14 cellular contexts compared by ENCODE assay signal in the genomic region with DNA sequence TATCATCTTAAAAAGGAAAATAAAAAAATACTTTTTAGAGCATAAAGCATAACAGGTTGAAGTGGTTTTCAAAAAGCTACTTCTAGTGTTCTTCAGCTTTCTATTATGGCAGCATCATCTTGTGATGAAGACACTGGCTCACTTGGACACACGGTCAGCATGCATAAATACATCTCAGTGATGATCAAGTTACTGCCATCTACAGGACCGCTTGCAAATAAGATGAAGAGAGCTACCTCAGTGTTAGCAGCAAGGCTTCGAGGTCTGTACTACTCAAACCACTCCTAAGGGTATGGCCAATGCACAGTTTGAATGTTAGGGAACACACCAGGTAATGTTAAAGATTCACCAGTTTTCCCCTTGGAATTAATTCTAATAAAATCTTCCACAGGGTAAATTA. TPM values are rescaled to one million over a fixed set of nuclear protein-coding genes. Genes with fewer than 3 reads are reported as not detected.
DNase-seq lines count a peak whose midpoint lies in the region; ATAC-seq and TF ChIP-seq lines count a peak whose summit lies in the region.
"Had no signal": no experiment of that assay in that cellular context is flagged by ENCODE, and none has a peak within 500 bp of the region (broad histone marks: within the 10 kb centered on the region; RNA-seq: fewer than 3 reads in every experiment).

No MANE protein-coding gene starts in this region.

- peaks cover 1 to 4% (median 3%) of the 10 kb centered on the region in 3 experiments; a peak in 4 of 7 replicates for H3K36me3 Mint-ChIP-seq in H9 (ENCODE audit: insufficient read depth in 1 of 3, low read depth in 3 of 3)
- H3K36me3 Mint-ChIP-seq in activated T-helper 1 cell treated with anti-CD3 and anti-CD28 coated beads, Interleukin-12 subunit alpha, Interleukin-12 subunit beta, Interleukin-2, Interleukin-4 antibody, amounts not matched to agents 30 ng/mL and 10 ng/mL and 1 ng/mL, durations not matched to agents 14 hours and 24 hours and 36 hours (ENCODE audit: low read depth) = peaks cover 7% of the 10 kb centered on the region

- H2AK5ac ChIP-seq in H9 (ENCODE audit: insufficient read length, low read length) = no peak overlapping the region

- H3K9me2 ChIP-seq in PC-3 (replicated peaks; ENCODE audit: low read length) = no peaks in the 10 kb centered on the region

- intact Hi-C loops in PC-3 (cut with micrococcal nuclease) = no loop called here
- intact Hi-C loops in activated T-helper 1 cell treated with anti-CD3 and anti-CD28 coated beads, Interleukin-12 subunit alpha, Interleukin-12 subunit beta, Interleukin-2, Interleukin-4 antibody, amounts not matched to agents 30 ng/mL and 10 ng/mL and 1 ng/mL, durations not matched to agents 14 hours and 24 hours and 36 hours (cut with micrococcal nuclease) = no loop called here

- no peaks in the 10 kb centered on the region for H3K79me1 ChIP-seq in H9 (ENCODE audit: insufficient read depth, low read depth, low read length, poor library complexity, severe bottlenecking)

- H2AFZ ChIP-seq in H9 (ENCODE audit: low read length) = no peak overlapping the region
- no peak overlapping the region for H2AFZ ChIP-seq in PC-3 (ENCODE audit: low read length)

- no peak overlapping the region for H3K56ac ChIP-seq in H9 (ENCODE audit: insufficient read length, low read depth, low read length)

- H3K18ac ChIP-seq in H9 (ENCODE audit: insufficient read length, low read depth, low read length) = no peak overlapping the region

- no peak overlapping the region for H4K91ac ChIP-seq in H9 (ENCODE audit: insufficient read length, low read depth, low read length)

- no peak overlapping the region for H2BK120ac ChIP-seq in H9 (ENCODE audit: low read depth, low read length, poor library complexity, severe bottlenecking)

- no peak overlapping the region for H4K5ac ChIP-seq in H9 (ENCODE audit: insufficient read length, low read depth, low read length)

- H4K20me1 ChIP-seq in H9 (ENCODE audit: control insufficient read depth, insufficient read depth, insufficient read length) (no peaks in the 10 kb centered on the region), PC-3 (ENCODE audit: low read length) (no peaks in the 10 kb centered on the region)

- DNase-seq in H9 (no peak), PC-3 (peak; percentile 7), epithelial cell of esophagus (ENCODE audit: low read depth) (peak; percentile 9), AG08395 (ENCODE audit: low spot score) (no peak), COR-L47 (lab: John Stamatoyannopoulos, UW) (no peak)
- no peak for DNase-seq in activated T-helper 1 cell treated with anti-CD3 and anti-CD28 coated beads, Interleukin-12 subunit alpha, Interleukin-12 subunit beta, Interleukin-2, Interleukin-4 antibody, amounts not matched to agents 30 ng/mL and 10 ng/mL and 1 ng/mL, durations not matched to agents 14 hours and 24 hours and 36 hours (ENCODE audit: low spot score)
- DNase-seq: activated CD4-positive, CD25-positive, alpha-beta regulatory T cell treated with anti-CD3 and anti-CD28 coated beads, Interleukin-2, amount 50 U/mL, for 72 hours; activated T-cell treated with anti-CD3 and anti-CD28 coated beads for 4 hours; esophagus squamous epithelium; NCI-H1417 treated with DMSO at 0.1 percent for 48 hours had no signal

- H3K27ac ChIP-seq in C4-2B (no peak overlapping the region), H9 (ENCODE audit: insufficient read length, low read depth, low read length) (no peak overlapping the region), PC-3 (ENCODE audit: low read length) (no peak overlapping the region)
- H3K27ac ChIP-seq: coronary artery, esophagus squamous epithelium had no signal

- H3K9me3 Mint-ChIP-seq in H9 = peaks cover 0 to 7% of the 10 kb centered on the region in 2 experiments
- no peaks in the 10 kb centered on the region for H3K9me3 Mint-ChIP-seq in activated T-helper 1 cell treated with anti-CD3 and anti-CD28 coated beads, Interleukin-12 subunit alpha, Interleukin-12 subunit beta, Interleukin-2, Interleukin-4 antibody, amounts not matched to agents 30 ng/mL and 10 ng/mL and 1 ng/mL, durations not matched to agents 14 hours and 24 hours and 36 hours

- H3K4ac ChIP-seq in H9 (ENCODE audit: low read depth, low read length) = no peak overlapping the region

- WGBS in H9 (ENCODE audit: extremely low coverage, insufficient read length, low lambda C conversion rate) = no CpG with 5 or more reads among the region's 3 CpGs

- ATAC-seq in PC-3 (peak; percentile 27; the same call in 1 of the 2 replicates), GM21717 (IDR thresholded peaks at IDR 0.05; ENCODE audit: unreplicated experiment) (no peak)

- no peak overlapping the region for H3K27ac Mint-ChIP-seq in H9
- no peak overlapping the region for H3K27ac Mint-ChIP-seq in activated T-helper 1 cell treated with anti-CD3 and anti-CD28 coated beads, Interleukin-12 subunit alpha, Interleukin-12 subunit beta, Interleukin-2, Interleukin-4 antibody, amounts not matched to agents 30 ng/mL and 10 ng/mL and 1 ng/mL, durations not matched to agents 14 hours and 24 hours and 36 hours
- H3K27ac Mint-ChIP-seq: CD14-positive monocyte had no signal

- H3K79me2 ChIP-seq in H9 (ENCODE audit: insufficient read depth, low read length) = no peaks in the 10 kb centered on the region
- no peaks in the 10 kb centered on the region for H3K79me2 ChIP-seq in PC-3 (ENCODE audit: low read length)

- H2BK12ac ChIP-seq in H9 (ENCODE audit: insufficient read length, low read depth, low read length) = no peak overlapping the region

- no peak overlapping the region for H2BK20ac ChIP-seq in H9 (ENCODE audit: low read depth, low read length, poor library complexity, severe bottlenecking)

- H3K4me1 ChIP-seq in H9 (ENCODE audit: insufficient read depth, low read length) (no peaks in the 10 kb centered on the region), PC-3 (ENCODE audit: insufficient read depth, low read length) (no peaks in the 10 kb centered on the region)
- H3K4me1 ChIP-seq: esophagus squamous epithelium had no signal

- POLR2A ChIA-PET in PC-3 (lab: Charles Lee; ENCODE audit: unreplicated experiment) = no interaction called here

- H3K27me3 ChIP-seq in H9 (ENCODE audit: insufficient read depth, low read length) = no peaks in the 10 kb centered on the region
- no peaks in the 10 kb centered on the region for H3K27me3 ChIP-seq in PC-3 (ENCODE audit: low read length)
- H3K27me3 ChIP-seq: esophagus squamous epithelium had no signal

- no peaks in the 10 kb centered on the region for H3F3A ChIP-seq in PC-3 (ENCODE audit: low read length, unreplicated experiment)

- no peak overlapping the region for H2BK5ac ChIP-seq in H9 (ENCODE audit: insufficient read length, low read length)

- H3K23me2 ChIP-seq in H9 (ENCODE audit: insufficient read length, low read depth, low read length, poor library complexity, severe bottlenecking) = no peaks in the 10 kb centered on the region

- TF ChIP-seq CTCF in C4-2B (conservative IDR thresholded peaks at IDR 0.05) (peak; percentile 18), H9 (conservative IDR thresholded peaks at IDR 0.05) (peak; percentile 28; the same call in 1 of the 3 replicates), PC-3 (conservative IDR thresholded peaks at IDR 0.05; ENCODE audit: low read depth, low read length) (peak; percentile 33), epithelial cell of esophagus (IDR thresholded peaks at IDR 0.05; ENCODE audit: insufficient read depth, low read depth, low read length, missing control alignments) (no peak)

- no peak overlapping the region for H3K14ac ChIP-seq in H9 (ENCODE audit: insufficient read depth, low read length)

- H3K4me2 ChIP-seq in H9 (ENCODE audit: insufficient read depth, insufficient read length, low read length) = no peak overlapping the region
- H3K4me2 ChIP-seq in PC-3 (ENCODE audit: low read length) = no peak overlapping the region

- no peaks in the 10 kb centered on the region for H3K4me1 Mint-ChIP-seq in H9
- no peaks in the 10 kb centered on the region for H3K4me1 Mint-ChIP-seq in activated T-helper 1 cell treated with anti-CD3 and anti-CD28 coated beads, Interleukin-12 subunit alpha, Interleukin-12 subunit beta, Interleukin-2, Interleukin-4 antibody, amounts not matched to agents 30 ng/mL and 10 ng/mL and 1 ng/mL, durations not matched to agents 14 hours and 24 hours and 36 hours (ENCODE audit: low read depth)
- H3K4me1 Mint-ChIP-seq: CD14-positive monocyte had no signal

- H2BK15ac ChIP-seq in H9 (ENCODE audit: low read depth, low read length) = no peak overlapping the region

- no peak overlapping the region for H3K9ac ChIP-seq in H9 (ENCODE audit: extremely low read depth, insufficient read length, low read length)
- H3K9ac ChIP-seq in PC-3 (ENCODE audit: low read length) = no peak overlapping the region

- no peak overlapping the region for H4K8ac ChIP-seq in H9 (replicated peaks; ENCODE audit: insufficient read length, low read depth, low read length)

- H3K36me3 ChIP-seq in PC-3 (ENCODE audit: low read depth, low read length) = no peaks in the 10 kb centered on the region

- no peaks in the 10 kb centered on the region for H3K27me3 Mint-ChIP-seq in H9 (ENCODE audit: low read depth)
- H3K27me3 Mint-ChIP-seq in activated T-helper 1 cell treated with anti-CD3 and anti-CD28 coated beads, Interleukin-12 subunit alpha, Interleukin-12 subunit beta, Interleukin-2, Interleukin-4 antibody, amounts not matched to agents 30 ng/mL and 10 ng/mL and 1 ng/mL, durations not matched to agents 14 hours and 24 hours and 36 hours (ENCODE audit: insufficient read depth) = no peaks in the 10 kb centered on the region

- no peak overlapping the region for H3T11ph ChIP-seq in H9 (ENCODE audit: low read length)

- H3K4me3 ChIP-seq in PC-3 (ENCODE audit: low read length) (no peak overlapping the region), epithelial cell of esophagus (ENCODE audit: low read length) (no peak overlapping the region)
- H3K4me3 ChIP-seq: coronary artery, esophagus squamous epithelium had no signal

- H3K9me3 ChIP-seq in H9 (ENCODE audit: control insufficient read depth, low read depth, low read length) (no peaks in the 10 kb centered on the region), PC-3 (ENCODE audit: low read length) (no peaks in the 10 kb centered on the region)
- H3K9me3 ChIP-seq: esophagus squamous epithelium had no signal

- no peak overlapping the region for H3K4me3 Mint-ChIP-seq in H9
- no peak overlapping the region for H3K4me3 Mint-ChIP-seq in activated T-helper 1 cell treated with anti-CD3 and anti-CD28 coated beads, Interleukin-12 subunit alpha, Interleukin-12 subunit beta, Interleukin-2, Interleukin-4 antibody, amounts not matched to agents 30 ng/mL and 10 ng/mL and 1 ng/mL, durations not matched to agents 14 hours and 24 hours and 36 hours
- H3K4me3 Mint-ChIP-seq: CD14-positive monocyte had no signal

- no TSS peak for BruUV-seq in PC-3 (replicated peaks; lab: Mats Ljungman, UMichigan)

- CTCF ChIA-PET in PC-3 (lab: Charles Lee) = no interaction called here

- H3K23ac ChIP-seq in H9 (ENCODE audit: insufficient read length, low read depth, low read length) = no peak overlapping the region

RNA-seq across cellular contexts. Expression of gene GALC, which starts 58.8 kb away (rescaled TPM):
- total RNA-seq in H9 (2021) = 9.1 and 12.4 TPM in 2 replicates
- 0.18 and 0.40 TPM in 2 replicates for total RNA-seq in PC-3 (2014; rRNA removed)
- total RNA-seq in activated T-helper 1 cell treated with anti-CD3 and anti-CD28 coated beads, Interleukin-12 subunit alpha, Interleukin-12 subunit beta, Interleukin-2, Interleukin-4 antibody, amounts not matched to agents 30 ng/mL and 10 ng/mL and 1 ng/mL, durations not matched to agents 14 hours and 24 hours and 36 hours = 8.6 and 8.7 TPM in 2 replicates

Comparison
In these comparisons a context has a peak if more than half of its experiments do, and no peak if none do; other contexts are left out.
1. DNase-seq: peak in PC-3 (single experiment) and epithelial cell of esophagus (single experiment); none in H9 (single experiment), AG08395 (single experiment), COR-L47 (single experiment) and activated T-helper 1 cell treated with anti-CD3 and anti-CD28 coated beads, Interleukin-12 subunit alpha, Interleukin-12 subunit beta, Interleukin-2, Interleukin-4 antibody, amounts not matched to agents 30 ng/mL and 10 ng/mL and 1 ng/mL, durations not matched to agents 14 hours and 24 hours and 36 hours (single experiment).